1 cellular context compared by ENCODE assay signal in the genomic region with DNA sequence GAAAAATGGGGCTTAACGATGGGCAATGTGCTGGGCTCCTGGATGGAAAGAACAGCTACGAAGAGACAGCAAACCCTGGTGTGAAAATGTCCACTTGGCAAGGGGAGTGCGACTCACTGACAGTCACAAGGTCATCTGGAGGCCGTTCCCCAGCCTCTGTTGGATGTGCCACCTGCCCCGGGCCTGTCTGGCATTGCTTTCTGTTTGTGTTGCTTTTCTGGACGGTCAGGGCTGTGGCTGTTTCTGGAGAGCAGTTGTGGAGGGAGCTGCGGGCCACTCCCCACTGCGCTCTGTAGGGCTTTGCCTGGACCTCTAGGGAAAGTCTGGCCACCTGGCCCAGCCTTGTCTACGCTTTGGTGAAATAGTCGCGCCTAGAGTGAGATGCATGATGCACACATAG.
TF ChIP-seq lines count a peak whose summit lies in the region.

No MANE protein-coding gene starts in this region.

TF ChIP-seq in H1, 55 proteins besides CTCF, POLR2A, EP300 and RAD21 (continued from another document):
- TF ChIP-seq, protein P1, sequence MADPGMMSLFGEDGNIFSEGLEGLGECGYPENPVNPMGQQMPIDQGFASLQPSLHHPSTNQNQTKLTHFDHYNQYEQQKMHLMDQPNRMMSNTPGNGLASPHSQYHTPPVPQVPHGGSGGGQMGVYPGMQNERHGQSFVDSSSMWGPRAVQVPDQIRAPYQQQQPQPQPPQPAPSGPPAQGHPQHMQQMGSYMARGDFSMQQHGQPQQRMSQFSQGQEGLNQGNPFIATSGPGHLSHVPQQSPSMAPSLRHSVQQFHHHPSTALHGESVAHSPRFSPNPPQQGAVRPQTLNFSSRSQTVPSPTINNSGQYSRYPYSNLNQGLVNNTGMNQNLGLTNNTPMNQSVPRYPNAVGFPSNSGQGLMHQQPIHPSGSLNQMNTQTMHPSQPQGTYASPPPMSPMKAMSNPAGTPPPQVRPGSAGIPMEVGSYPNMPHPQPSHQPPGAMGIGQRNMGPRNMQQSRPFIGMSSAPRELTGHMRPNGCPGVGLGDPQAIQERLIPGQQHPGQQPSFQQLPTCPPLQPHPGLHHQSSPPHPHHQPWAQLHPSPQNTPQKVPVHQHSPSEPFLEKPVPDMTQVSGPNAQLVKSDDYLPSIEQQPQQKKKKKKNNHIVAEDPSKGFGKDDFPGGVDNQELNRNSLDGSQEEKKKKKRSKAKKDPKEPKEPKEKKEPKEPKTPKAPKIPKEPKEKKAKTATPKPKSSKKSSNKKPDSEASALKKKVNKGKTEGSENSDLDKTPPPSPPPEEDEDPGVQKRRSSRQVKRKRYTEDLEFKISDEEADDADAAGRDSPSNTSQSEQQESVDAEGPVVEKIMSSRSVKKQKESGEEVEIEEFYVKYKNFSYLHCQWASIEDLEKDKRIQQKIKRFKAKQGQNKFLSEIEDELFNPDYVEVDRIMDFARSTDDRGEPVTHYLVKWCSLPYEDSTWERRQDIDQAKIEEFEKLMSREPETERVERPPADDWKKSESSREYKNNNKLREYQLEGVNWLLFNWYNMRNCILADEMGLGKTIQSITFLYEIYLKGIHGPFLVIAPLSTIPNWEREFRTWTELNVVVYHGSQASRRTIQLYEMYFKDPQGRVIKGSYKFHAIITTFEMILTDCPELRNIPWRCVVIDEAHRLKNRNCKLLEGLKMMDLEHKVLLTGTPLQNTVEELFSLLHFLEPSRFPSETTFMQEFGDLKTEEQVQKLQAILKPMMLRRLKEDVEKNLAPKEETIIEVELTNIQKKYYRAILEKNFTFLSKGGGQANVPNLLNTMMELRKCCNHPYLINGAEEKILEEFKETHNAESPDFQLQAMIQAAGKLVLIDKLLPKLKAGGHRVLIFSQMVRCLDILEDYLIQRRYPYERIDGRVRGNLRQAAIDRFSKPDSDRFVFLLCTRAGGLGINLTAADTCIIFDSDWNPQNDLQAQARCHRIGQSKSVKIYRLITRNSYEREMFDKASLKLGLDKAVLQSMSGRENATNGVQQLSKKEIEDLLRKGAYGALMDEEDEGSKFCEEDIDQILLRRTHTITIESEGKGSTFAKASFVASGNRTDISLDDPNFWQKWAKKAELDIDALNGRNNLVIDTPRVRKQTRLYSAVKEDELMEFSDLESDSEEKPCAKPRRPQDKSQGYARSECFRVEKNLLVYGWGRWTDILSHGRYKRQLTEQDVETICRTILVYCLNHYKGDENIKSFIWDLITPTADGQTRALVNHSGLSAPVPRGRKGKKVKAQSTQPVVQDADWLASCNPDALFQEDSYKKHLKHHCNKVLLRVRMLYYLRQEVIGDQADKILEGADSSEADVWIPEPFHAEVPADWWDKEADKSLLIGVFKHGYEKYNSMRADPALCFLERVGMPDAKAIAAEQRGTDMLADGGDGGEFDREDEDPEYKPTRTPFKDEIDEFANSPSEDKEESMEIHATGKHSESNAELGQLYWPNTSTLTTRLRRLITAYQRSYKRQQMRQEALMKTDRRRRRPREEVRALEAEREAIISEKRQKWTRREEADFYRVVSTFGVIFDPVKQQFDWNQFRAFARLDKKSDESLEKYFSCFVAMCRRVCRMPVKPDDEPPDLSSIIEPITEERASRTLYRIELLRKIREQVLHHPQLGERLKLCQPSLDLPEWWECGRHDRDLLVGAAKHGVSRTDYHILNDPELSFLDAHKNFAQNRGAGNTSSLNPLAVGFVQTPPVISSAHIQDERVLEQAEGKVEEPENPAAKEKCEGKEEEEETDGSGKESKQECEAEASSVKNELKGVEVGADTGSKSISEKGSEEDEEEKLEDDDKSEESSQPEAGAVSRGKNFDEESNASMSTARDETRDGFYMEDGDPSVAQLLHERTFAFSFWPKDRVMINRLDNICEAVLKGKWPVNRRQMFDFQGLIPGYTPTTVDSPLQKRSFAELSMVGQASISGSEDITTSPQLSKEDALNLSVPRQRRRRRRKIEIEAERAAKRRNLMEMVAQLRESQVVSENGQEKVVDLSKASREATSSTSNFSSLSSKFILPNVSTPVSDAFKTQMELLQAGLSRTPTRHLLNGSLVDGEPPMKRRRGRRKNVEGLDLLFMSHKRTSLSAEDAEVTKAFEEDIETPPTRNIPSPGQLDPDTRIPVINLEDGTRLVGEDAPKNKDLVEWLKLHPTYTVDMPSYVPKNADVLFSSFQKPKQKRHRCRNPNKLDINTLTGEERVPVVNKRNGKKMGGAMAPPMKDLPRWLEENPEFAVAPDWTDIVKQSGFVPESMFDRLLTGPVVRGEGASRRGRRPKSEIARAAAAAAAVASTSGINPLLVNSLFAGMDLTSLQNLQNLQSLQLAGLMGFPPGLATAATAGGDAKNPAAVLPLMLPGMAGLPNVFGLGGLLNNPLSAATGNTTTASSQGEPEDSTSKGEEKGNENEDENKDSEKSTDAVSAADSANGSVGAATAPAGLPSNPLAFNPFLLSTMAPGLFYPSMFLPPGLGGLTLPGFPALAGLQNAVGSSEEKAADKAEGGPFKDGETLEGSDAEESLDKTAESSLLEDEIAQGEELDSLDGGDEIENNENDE (IDR thresholded peaks at IDR 0.05; ENCODE audit: insufficient replicate concordance, low read length), result no peak
- TF ChIP-seq GABPA (IDR thresholded peaks at IDR 0.05; ENCODE audit: borderline replicate concordance, insufficient read depth, low read length), result no peak
